1 cellular context compared by ENCODE assay signal in genomic region chr6:138503881-138504680, GRCh38.
TF ChIP-seq lines count a peak whose summit lies in the region.

No MANE protein-coding gene starts in this region.

TF ChIP-seq in HepG2, 621 proteins besides CTCF, POLR2A, EP300 and RAD21 (continued from another document and continues in another):
- TF ChIP-seq MLX (CRISPR knock-in tag; IDR thresholded peaks at IDR 0.05): peak; percentile 50; the same call in 1 of the 2 replicates
- no peak for TF ChIP-seq IRX3 (CRISPR knock-in tag; IDR thresholded peaks at IDR 0.05; ENCODE audit: borderline replicate concordance, low read depth)
- no peak for TF ChIP-seq ZNF251 (CRISPR knock-in tag; IDR thresholded peaks at IDR 0.05)
- TF ChIP-seq MED8 (CRISPR knock-in tag; IDR thresholded peaks at IDR 0.05; ENCODE audit: insufficient replicate concordance): peak; percentile 85
- peak; percentile 78; the same call in 1 of the 2 replicates for TF ChIP-seq ZKSCAN8 (CRISPR knock-in tag; IDR thresholded peaks at IDR 0.05; ENCODE audit: borderline replicate concordance)
- TF ChIP-seq ZNF569 (CRISPR knock-in tag; IDR thresholded peaks at IDR 0.05; ENCODE audit: borderline replicate concordance): no peak
- TF ChIP-seq TBX3 (IDR thresholded peaks at IDR 0.05; ENCODE audit: borderline replicate concordance): peak; percentile 87
- TF ChIP-seq POGK (CRISPR knock-in tag; conservative IDR thresholded peaks at IDR 0.05): no peak
- TF ChIP-seq PRDM4 (CRISPR knock-in tag; IDR thresholded peaks at IDR 0.05; ENCODE audit: borderline replicate concordance): no peak
- no peak for TF ChIP-seq SMAD9 (CRISPR knock-in tag; IDR thresholded peaks at IDR 0.05)
- no peak for TF ChIP-seq NFYB (CRISPR knock-in tag; IDR thresholded peaks at IDR 0.05)
- TF ChIP-seq ERF (CRISPR knock-in tag; IDR thresholded peaks at IDR 0.05): peak; percentile 85
- TF ChIP-seq SMARCC2 (IDR thresholded peaks at IDR 0.05): peak; percentile 65; the same call in 1 of the 2 replicates
- TF ChIP-seq SMAD3 (CRISPR knock-in tag; IDR thresholded peaks at IDR 0.05): peak; percentile 85; the same call in 1 of the 2 replicates
- no peak; the same call in 1 of the 2 replicates for TF ChIP-seq ZHX2 (IDR thresholded peaks at IDR 0.05; ENCODE audit: low read depth)
- no peak for TF ChIP-seq ZHX2 (CRISPR knock-in tag; IDR thresholded peaks at IDR 0.05; ENCODE audit: borderline replicate concordance)
- TF ChIP-seq ZBTB8A (CRISPR knock-in tag; IDR thresholded peaks at IDR 0.05; ENCODE audit: borderline replicate concordance, low read depth): no peak
- no peak for TF ChIP-seq RAD51 (IDR thresholded peaks at IDR 0.05; ENCODE audit: borderline replicate concordance)
- TF ChIP-seq GPBP1L1 (CRISPR knock-in tag; IDR thresholded peaks at IDR 0.05): no peak
- no peak for TF ChIP-seq XBP1 (CRISPR knock-in tag; IDR thresholded peaks at IDR 0.05)
- no peak for TF ChIP-seq NFATC3 (CRISPR knock-in tag; IDR thresholded peaks at IDR 0.05)
- peak; percentile 53; the same call in 1 of the 2 replicates for TF ChIP-seq CBX5 (CRISPR knock-in tag; IDR thresholded peaks at IDR 0.05; ENCODE audit: borderline replicate concordance)
- TF ChIP-seq ZEB1 (IDR thresholded peaks at IDR 0.05; ENCODE audit: insufficient replicate concordance, low read depth): peak; percentile 75
- TF ChIP-seq PHB2 (IDR thresholded peaks at IDR 0.05; ENCODE audit: partially characterized antibody): no peak
- TF ChIP-seq EED (CRISPR knock-in tag; IDR thresholded peaks at IDR 0.05): no peak
- no peak for TF ChIP-seq TEF (CRISPR knock-in tag; IDR thresholded peaks at IDR 0.05)
- no peak for TF ChIP-seq AHR (CRISPR knock-in tag; IDR thresholded peaks at IDR 0.05)
- no peak for TF ChIP-seq PREB (CRISPR knock-in tag; IDR thresholded peaks at IDR 0.05)
- no peak; the same call in 1 of the 2 replicates for TF ChIP-seq SAFB2 (CRISPR knock-in tag; IDR thresholded peaks at IDR 0.05; ENCODE audit: borderline replicate concordance, low read depth)
- no peak for TF ChIP-seq ZNF691 (CRISPR knock-in tag; IDR thresholded peaks at IDR 0.05; ENCODE audit: borderline replicate concordance, low read depth)
- no peak for TF ChIP-seq ZNF333 (CRISPR knock-in tag; IDR thresholded peaks at IDR 0.05; ENCODE audit: borderline replicate concordance)
- TF ChIP-seq GTF2F1 (IDR thresholded peaks at IDR 0.05; ENCODE audit: low read length): no peak; the same call in 1 of the 2 replicates
- TF ChIP-seq ZNF121 (CRISPR knock-in tag; IDR thresholded peaks at IDR 0.05): no peak
- no peak for TF ChIP-seq ZIK1 (CRISPR knock-in tag; IDR thresholded peaks at IDR 0.05; ENCODE audit: borderline replicate concordance, low read depth)
- no peak for TF ChIP-seq TRAFD1 (CRISPR knock-in tag; IDR thresholded peaks at IDR 0.05; ENCODE audit: borderline replicate concordance)
- TF ChIP-seq MTA1 (CRISPR knock-in tag; IDR thresholded peaks at IDR 0.05; ENCODE audit: borderline replicate concordance): peak; percentile 85
- no peak for TF ChIP-seq ZNF33A (CRISPR knock-in tag; IDR thresholded peaks at IDR 0.05; ENCODE audit: borderline replicate concordance)
- no peak for TF ChIP-seq ZNF879 (CRISPR knock-in tag; IDR thresholded peaks at IDR 0.05)
- TF ChIP-seq NFKBIZ (CRISPR knock-in tag; IDR thresholded peaks at IDR 0.05): peak; percentile 77
- no peak for TF ChIP-seq IKZF4 (CRISPR knock-in tag; IDR thresholded peaks at IDR 0.05; ENCODE audit: borderline replicate concordance, low read depth, not compliant biosample characterization)
- peak; percentile 93 for TF ChIP-seq STAT6 (CRISPR knock-in tag; IDR thresholded peaks at IDR 0.05; ENCODE audit: borderline replicate concordance)
- TF ChIP-seq ZNF615 (CRISPR knock-in tag; IDR thresholded peaks at IDR 0.05; ENCODE audit: borderline replicate concordance): no peak
- peak; percentile 91 for TF ChIP-seq ASH2L (IDR thresholded peaks at IDR 0.05; ENCODE audit: insufficient read length, low read depth, low read length)
